8 cellular contexts compared by ENCODE assay signal in genomic region chr2:25279091-25279651, GRCh38.
DNase-seq lines count a peak whose midpoint lies in the region; ATAC-seq and TF ChIP-seq lines count a peak whose summit lies in the region.

No MANE protein-coding gene starts in this region.

- CTCF ChIA-PET in GM10248 (lab: Yijun Ruan, JAX): interaction anchor here (0.7 to 3.5 kb wide), 8 partner anchors 11 to 288 kb away, joined by 3 to 19 read pairs (median 4); no protein-coding TSS in a partner anchor

- H3K4me3 Mint-ChIP-seq in activated T-helper 17 cell treated with anti-CD3 and anti-CD28 coated beads, Interleukin-2, amount 50 U/mL, for 72 hours: peak overlapping the region; percentile 74

- H3K4me1 ChIP-seq in testis: peaks cover 47% of the 10 kb centered on the region

- no peak overlapping the region for H3K4me3 ChIP-seq in testis

- intact Hi-C loops in testis (cut with DNase I; ENCODE audit: low total_unique reads): no loop called here

- TF ChIP-seq CTCF in GM10248 (IDR thresholded peaks at IDR 0.05; ENCODE audit: control extremely low read depth, extremely low read depth, low read depth, missing control alignments) (no peak), GM20000 (IDR thresholded peaks at IDR 0.05; ENCODE audit: extremely low read depth, missing control alignments) (no peak), testis (IDR thresholded peaks at IDR 0.05) (no peak)

- DNase-seq in GM10248 (ENCODE audit: extremely low spot score) (peak; percentile 81), GM20000 (ENCODE audit: low spot score) (peak; percentile 86), testis (peak; percentile 82), NCI-H526 (lab: John Stamatoyannopoulos, UW) (no peak)
- DNase-seq in activated CD8-positive, alpha-beta memory T cell treated with anti-CD3 and anti-CD28 coated beads for 24 hours: no peak

- H3K36me3 ChIP-seq in testis (ENCODE audit: low read depth, missing control alignments): no peaks in the 10 kb centered on the region

- peak; percentile 85 for ATAC-seq in HG03571 (IDR thresholded peaks at IDR 0.05; ENCODE audit: unreplicated experiment)
- no peak for ATAC-seq in activated T-helper 17 cell treated with anti-CD3 and anti-CD28 coated beads, Interleukin-2, amount 50 U/mL, for 72 hours (replicated peaks)

- H3K27me3 ChIP-seq in layer of hippocampus (ENCODE audit: control insufficient read depth, insufficient read depth, low read length): no peaks in the 10 kb centered on the region
- H3K27me3 ChIP-seq in testis: no peaks in the 10 kb centered on the region

- H3K27ac ChIP-seq in layer of hippocampus (ENCODE audit: low read depth, low read length): peak overlapping the region; percentile 42
- H3K27ac ChIP-seq in testis: peak overlapping the region in 1 of 2 donors; percentile 20

- 47 to 54% methylated on average over 12 of the region's 12 CpGs for WGBS in testis, 2 donors

- peaks cover 30% of the 10 kb centered on the region for H3K4me1 Mint-ChIP-seq in activated T-helper 17 cell treated with anti-CD3 and anti-CD28 coated beads, Interleukin-2, amount 50 U/mL, for 72 hours

- no peaks in the 10 kb centered on the region for H3K9me3 Mint-ChIP-seq in activated T-helper 17 cell treated with anti-CD3 and anti-CD28 coated beads, Interleukin-2, amount 50 U/mL, for 72 hours

- POLR2A ChIA-PET in GM10248 (lab: Yijun Ruan, JAX): interaction anchor here (0.7 kb wide), 1 partner anchor 83 kb away, joined by 4 read pairs; no protein-coding TSS in a partner anchor

- H3K9me3 ChIP-seq in testis: no peaks in the 10 kb centered on the region

- peak overlapping the region; percentile 83 for H3K27ac Mint-ChIP-seq in activated T-helper 17 cell treated with anti-CD3 and anti-CD28 coated beads, Interleukin-2, amount 50 U/mL, for 72 hours

- peaks cover 63% of the 10 kb centered on the region for H3K36me3 Mint-ChIP-seq in activated T-helper 17 cell treated with anti-CD3 and anti-CD28 coated beads, Interleukin-2, amount 50 U/mL, for 72 hours (ENCODE audit: low read depth)

- no peaks in the 10 kb centered on the region for H3K27me3 Mint-ChIP-seq in activated T-helper 17 cell treated with anti-CD3 and anti-CD28 coated beads, Interleukin-2, amount 50 U/mL, for 72 hours

- TF ChIP-seq POLR2A in testis (IDR thresholded peaks at IDR 0.05): no peak

Comparison
In these comparisons a context has a peak if more than half of its experiments do, and no peak if none do; other contexts are left out.
1. DNase-seq: peak in GM10248 (single experiment), GM20000 (single experiment) and testis (single experiment); none in activated CD8-positive, alpha-beta memory T cell treated with anti-CD3 and anti-CD28 coated beads for 24 hours (single experiment) and NCI-H526 (0 of 2).